Comparison of ENCODE assay signal across 27 cellular contexts in the genomic region with DNA sequence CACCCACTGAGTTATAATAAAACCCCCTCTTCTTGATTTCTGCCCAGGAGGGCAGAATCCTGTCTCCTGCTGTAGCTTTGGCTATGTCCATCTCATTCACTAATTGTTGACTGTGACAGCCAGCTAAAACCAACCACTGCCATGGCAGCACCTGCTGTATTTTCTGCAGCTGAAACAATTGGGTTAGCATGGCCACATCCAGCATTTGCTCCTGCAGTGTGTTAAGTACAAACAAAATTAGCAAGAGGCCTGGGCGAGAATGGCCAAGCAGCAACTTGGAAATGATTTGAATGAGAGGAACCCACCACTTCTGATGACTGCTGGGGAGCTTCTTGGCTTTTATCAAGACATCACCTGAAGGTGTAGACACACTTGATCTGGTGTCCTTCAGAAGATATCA.
"Had no signal": no experiment of that assay in that cellular context is flagged by ENCODE, and none has a peak within 500 bp of the region (broad histone marks: within the 10 kb centered on the region; RNA-seq: fewer than 3 reads in every experiment).

No MANE protein-coding gene starts in this region.

- DNase-seq: activated CD4-positive, alpha-beta T cell treated with anti-CD3 and anti-CD28 coated beads for 36 hours; activated CD4-positive, alpha-beta T cell treated with anti-CD3 and anti-CD28 coated beads, Interleukin-2, amount 10 ng/mL, durations not matched to agents 7 days and 5 days; activated CD4-positive, alpha-beta T cell treated with anti-CD3 and anti-CD28 coated beads, Interleukin-2, amount 50 U/mL, for 48 hours; activated CD8-positive, alpha-beta T cell treated with anti-CD3 and anti-CD28 coated beads, Interleukin-2, amount 10 ng/mL, durations not matched to agents 7 days and 5 days; activated gamma-delta T cell; activated naive CD4-positive, alpha-beta T cell treated with anti-CD3 and anti-CD28 coated beads for 36 hours; activated T-cell treated with anti-CD3 and anti-CD28 coated beads, Interleukin-2, amount 50 U/mL, for 24 hours; central memory CD4-positive, alpha-beta T cell; colonic mucosa; Karpas-422; KBM-7; NCI-H1105; NCI-H1417 treated with DMSO at 0.1 percent for 48 hours; NCI-H187 treated with DMSO at 0.1 percent for 48 hours; NCI-H2107; NCI-H226; NCI-H446 treated with DMSO at 0.1 percent for 48 hours; NCI-H524; SHP77; SJCRH30; SK-N-SH had no signal

- H3K9me3 ChIP-seq: adrenal gland, colonic mucosa, SJCRH30, SK-N-SH had no signal

- H3K27me3 Mint-ChIP-seq: activated CD4-positive, alpha-beta T cell treated with anti-CD3 and anti-CD28 coated beads for 36 hours; activated CD4-positive, alpha-beta T cell treated with anti-CD3 and anti-CD28 coated beads, Interleukin-2, amount 10 ng/mL, durations not matched to agents 7 days and 5 days; activated T-cell treated with anti-CD3 and anti-CD28 coated beads, Interleukin-2, amount 50 U/mL, for 24 hours had no signal

- H3K4me3 ChIP-seq: adrenal gland, colonic mucosa, SJCRH30 had no signal

- H3K4me3 Mint-ChIP-seq: activated CD4-positive, alpha-beta T cell treated with anti-CD3 and anti-CD28 coated beads for 36 hours; activated CD4-positive, alpha-beta T cell treated with anti-CD3 and anti-CD28 coated beads, Interleukin-2, amount 10 ng/mL, durations not matched to agents 7 days and 5 days; activated CD8-positive, alpha-beta T cell treated with anti-CD3 and anti-CD28 coated beads, Interleukin-2, amount 10 ng/mL, durations not matched to agents 7 days and 5 days; activated naive CD4-positive, alpha-beta T cell treated with anti-CD3 and anti-CD28 coated beads for 36 hours; activated T-cell treated with anti-CD3 and anti-CD28 coated beads, Interleukin-2, amount 50 U/mL, for 24 hours; brain; T-helper 1 cell treated with Interleukin-12 subunit alpha and Interleukin-12 subunit beta and Interleukin-4 antibody, amounts not matched to agents 30 μg/mL and 1 μg/mL, for 36 hours; T-helper 2 cell treated with Interferon-gamma antibody and Interleukin-4, amounts not matched to agents 5 μg/mL and 100 μg/mL, for 36 hours had no signal

- H3K4me1 Mint-ChIP-seq: activated CD4-positive, alpha-beta T cell treated with anti-CD3 and anti-CD28 coated beads for 36 hours; activated CD4-positive, alpha-beta T cell treated with anti-CD3 and anti-CD28 coated beads, Interleukin-2, amount 10 ng/mL, durations not matched to agents 7 days and 5 days had no signal

- H3K9me3 Mint-ChIP-seq: brain had no signal

- H3K4me1 ChIP-seq: adrenal gland, colonic mucosa, SJCRH30 had no signal

- H3K36me3 ChIP-seq: adrenal gland, colonic mucosa, SJCRH30 had no signal

- H3K27me3 ChIP-seq: adrenal gland, colonic mucosa had no signal

- H3K27ac Mint-ChIP-seq: activated CD4-positive, alpha-beta T cell treated with anti-CD3 and anti-CD28 coated beads for 36 hours; activated CD4-positive, alpha-beta T cell treated with anti-CD3 and anti-CD28 coated beads, Interleukin-2, amount 10 ng/mL, durations not matched to agents 7 days and 5 days; activated CD8-positive, alpha-beta T cell treated with anti-CD3 and anti-CD28 coated beads, Interleukin-2, amount 10 ng/mL, durations not matched to agents 7 days and 5 days; activated naive CD4-positive, alpha-beta T cell treated with anti-CD3 and anti-CD28 coated beads for 36 hours; activated naive CD4-positive, alpha-beta T cell treated with anti-CD3 and anti-CD28 coated beads, Interleukin-2, amount 50 U/mL, for 72 hours; activated T-cell treated with anti-CD3 and anti-CD28 coated beads, Interleukin-2, amount 50 U/mL, for 24 hours; activated T-helper 2 cell treated with anti-CD3 and anti-CD28 coated beads, Interferon-gamma antibody, Interleukin-2, Interleukin-4, amounts not matched to agents 10 μg/mL and 5 μg/mL and 100 μg/mL, durations not matched to agents 14 hours and 24 hours and 36 hours; T-helper 1 cell treated with Interleukin-12 subunit alpha and Interleukin-12 subunit beta and Interleukin-4 antibody, amounts not matched to agents 30 μg/mL and 1 μg/mL, for 36 hours; T-helper 2 cell treated with Interferon-gamma antibody and Interleukin-4, amounts not matched to agents 5 μg/mL and 100 μg/mL, for 36 hours had no signal
